ENCODE assay signal across 1 cellular context in genomic region chr3:195749101-195749500, GRCh38. TPM values are rescaled to one million over a fixed set of nuclear protein-coding genes. Genes with fewer than 3 reads are reported as not detected.
"Had no signal": no experiment of that assay in that cellular context is flagged by ENCODE, and none has a peak within 500 bp of the region (broad histone marks: within the 10 kb centered on the region; RNA-seq: fewer than 3 reads in every experiment).

No MANE protein-coding gene starts in this region.

RNA-seq across cellular contexts. Expression of gene MUC20, which starts 28.3 kb away (rescaled TPM):
- total RNA-seq: glomerular endothelial cell had no signal
